ENCODE assay signal across 12 cellular contexts in the genomic region with DNA sequence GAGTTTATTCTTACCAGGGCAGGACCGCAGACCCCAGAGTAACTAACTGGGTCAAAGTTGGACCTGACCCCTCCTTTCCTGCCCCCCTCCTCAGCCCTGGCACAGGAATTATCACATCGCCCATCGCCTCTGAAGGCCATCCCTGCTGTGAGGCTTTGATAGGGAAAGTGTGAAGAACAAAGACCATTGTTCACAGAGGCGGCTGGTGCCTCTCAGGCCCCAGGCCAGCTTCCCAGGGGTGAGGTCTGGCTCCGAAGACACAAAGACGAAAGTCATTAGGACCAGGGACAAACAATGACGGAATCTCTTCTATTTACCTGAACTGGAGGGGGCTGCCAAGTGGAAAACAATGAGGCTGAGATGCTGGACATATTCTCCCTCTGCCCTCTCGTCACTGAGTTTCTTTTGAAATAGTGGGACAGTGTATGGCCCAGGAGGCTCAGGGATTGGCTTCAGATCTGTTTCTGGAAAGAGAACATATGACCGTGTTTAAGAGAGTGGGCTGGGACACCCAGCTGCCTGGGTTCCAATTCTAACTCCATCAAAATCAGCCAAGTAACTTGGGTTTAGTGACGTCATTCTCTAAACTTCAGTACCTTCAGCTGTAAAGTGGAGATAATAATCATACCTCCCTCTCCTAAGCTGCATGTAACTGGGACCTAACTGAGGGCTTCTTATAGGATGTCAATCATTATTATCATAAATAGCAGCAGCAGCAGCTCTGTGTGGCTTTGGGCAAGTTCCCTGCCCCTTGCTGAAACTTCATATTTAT.
A peak's percentile ranks its signal among the peaks of the same experiment; 100 is the strongest.
DNase-seq lines count a peak whose midpoint lies in the region; ATAC-seq and TF ChIP-seq lines count a peak whose summit lies in the region.
"Had no signal": no experiment of that assay in that cellular context is flagged by ENCODE, and none has a peak within 500 bp of the region (broad histone marks: within the 10 kb centered on the region; RNA-seq: fewer than 3 reads in every experiment).

No MANE protein-coding gene starts in this region.

- H3K27ac ChIP-seq in CD8-positive, alpha-beta T cell (ENCODE audit: low read depth, low read length) = no peak overlapping the region

- peaks cover 6% of the 10 kb centered on the region for H3K9me3 Mint-ChIP-seq in CD8-positive, alpha-beta T cell

- H3K27ac Mint-ChIP-seq in CD8-positive, alpha-beta T cell = no peak overlapping the region
- H3K27ac Mint-ChIP-seq: activated CD8-positive, alpha-beta memory T cell treated with anti-CD3 and anti-CD28 coated beads, Interleukin-2, amount 10 ng/mL, durations not matched to agents 7 days and 5 days had no signal

- H3K36me3 ChIP-seq in mucosa of descending colon (ENCODE audit: low read depth) = no peaks in the 10 kb centered on the region
- no peaks in the 10 kb centered on the region for H3K36me3 ChIP-seq in CD8-positive, alpha-beta T cell (ENCODE audit: insufficient read depth, low read length)

- H3K4me3 ChIP-seq in mucosa of descending colon = no peak overlapping the region
- H3K4me3 ChIP-seq in CD8-positive, alpha-beta T cell (ENCODE audit: low read depth, low read length) = no peak overlapping the region

- POLR2A ChIA-PET in CD8-positive, alpha-beta T cell (lab: Charles Lee) = no interaction called here

- TF ChIP-seq CTCF in mucosa of descending colon (IDR thresholded peaks at IDR 0.05) = no peak
- TF ChIP-seq CTCF in CD8-positive, alpha-beta T cell (IDR thresholded peaks at IDR 0.05) = no peak

- DNase-seq in COR-L47 (lab: John Stamatoyannopoulos, UW) = peak; percentile 29
- peak; percentile 44 for DNase-seq in NCI-H526 treated with DMSO at 0.1 percent for 48 hours (lab: John Stamatoyannopoulos, UW)
- DNase-seq in Right ventricle myocardium superior = peak; percentile 40
- DNase-seq in mucosa of descending colon = no peak
- no peak for DNase-seq in CD8-positive, alpha-beta T cell
- DNase-seq in central memory CD4-positive, alpha-beta T cell = no peak
- DNase-seq: activated CD8-positive, alpha-beta memory T cell treated with anti-CD3 and anti-CD28 coated beads, Interleukin-2, amount 10 ng/mL, durations not matched to agents 7 days and 5 days; DMS79; kidney; stimulated activated CD4-positive, alpha-beta T cell treated with anti-CD3 and anti-CD28 coated beads, Interleukin-4, amount 100 ng/mL, for 24 hours had no signal

- intact Hi-C loops in Right ventricle myocardium superior (cut with DNase I) = no loop called here
- intact Hi-C loops in mucosa of descending colon (cut with DNase I, micrococcal nuclease) = no loop called here
- intact Hi-C loops in CD8-positive, alpha-beta T cell (cut with DNase I, micrococcal nuclease) = no loop called here

- H3K27me3 Mint-ChIP-seq in CD8-positive, alpha-beta T cell (ENCODE audit: low read depth) = no peaks in the 10 kb centered on the region
- H3K27me3 Mint-ChIP-seq: activated CD8-positive, alpha-beta memory T cell treated with anti-CD3 and anti-CD28 coated beads, Interleukin-2, amount 10 ng/mL, durations not matched to agents 7 days and 5 days had no signal

- no peaks in the 10 kb centered on the region for H3K4me1 Mint-ChIP-seq in CD8-positive, alpha-beta T cell (ENCODE audit: low read depth)
- H3K4me1 Mint-ChIP-seq: activated CD8-positive, alpha-beta memory T cell treated with anti-CD3 and anti-CD28 coated beads, Interleukin-2, amount 10 ng/mL, durations not matched to agents 7 days and 5 days had no signal

- no peaks in the 10 kb centered on the region for H3K36me3 Mint-ChIP-seq in CD8-positive, alpha-beta T cell
- H3K36me3 Mint-ChIP-seq: activated CD8-positive, alpha-beta memory T cell treated with anti-CD3 and anti-CD28 coated beads, Interleukin-2, amount 10 ng/mL, durations not matched to agents 7 days and 5 days had no signal

- no peaks in the 10 kb centered on the region for H3K9me3 ChIP-seq in mucosa of descending colon
- H3K9me3 ChIP-seq in CD8-positive, alpha-beta T cell (ENCODE audit: low read length) = no peaks in the 10 kb centered on the region

- no peaks in the 10 kb centered on the region for H3K4me1 ChIP-seq in mucosa of descending colon (ENCODE audit: low read depth)
- H3K4me1 ChIP-seq in CD8-positive, alpha-beta T cell (ENCODE audit: insufficient read depth, low read length) = no peaks in the 10 kb centered on the region

- no peak overlapping the region for H3K4me3 Mint-ChIP-seq in CD8-positive, alpha-beta T cell
- H3K4me3 Mint-ChIP-seq: activated CD8-positive, alpha-beta memory T cell treated with anti-CD3 and anti-CD28 coated beads, Interleukin-2, amount 10 ng/mL, durations not matched to agents 7 days and 5 days had no signal

- ATAC-seq in Right ventricle myocardium superior (ENCODE audit: poor library complexity) (peak; percentile 25), mucosa of descending colon (peak; percentile 27), HG03432 (IDR thresholded peaks at IDR 0.05; ENCODE audit: unreplicated experiment) (no peak), GM21447 (IDR thresholded peaks at IDR 0.05; ENCODE audit: unreplicated experiment) (no peak)
- ATAC-seq in CD8-positive, alpha-beta T cell = no peak
- ATAC-seq: activated CD8-positive, alpha-beta memory T cell treated with anti-CD3 and anti-CD28 coated beads, Interleukin-2, amount 10 ng/mL, durations not matched to agents 7 days and 5 days had no signal

- CTCF ChIA-PET in CD8-positive, alpha-beta T cell (lab: Charles Lee) = no interaction called here

- H3K27me3 ChIP-seq in CD8-positive, alpha-beta T cell (ENCODE audit: insufficient read depth, low read length) = no peaks in the 10 kb centered on the region

Comparison
In these comparisons a context has a peak if more than half of its experiments do, and no peak if none do; other contexts are left out.
1. DNase-seq: peak in COR-L47 (single experiment), NCI-H526 treated with DMSO at 0.1 percent for 48 hours (single experiment) and Right ventricle myocardium superior (single experiment); none in mucosa of descending colon (0 of 3), CD8-positive, alpha-beta T cell (0 of 7) and central memory CD4-positive, alpha-beta T cell (single experiment).
2. ATAC-seq: peak in Right ventricle myocardium superior (single experiment) and mucosa of descending colon (single experiment); none in HG03432 (single experiment), CD8-positive, alpha-beta T cell (single experiment) and GM21447 (single experiment).